Comparison of ENCODE assay signal across 24 cellular contexts in the genomic region with DNA sequence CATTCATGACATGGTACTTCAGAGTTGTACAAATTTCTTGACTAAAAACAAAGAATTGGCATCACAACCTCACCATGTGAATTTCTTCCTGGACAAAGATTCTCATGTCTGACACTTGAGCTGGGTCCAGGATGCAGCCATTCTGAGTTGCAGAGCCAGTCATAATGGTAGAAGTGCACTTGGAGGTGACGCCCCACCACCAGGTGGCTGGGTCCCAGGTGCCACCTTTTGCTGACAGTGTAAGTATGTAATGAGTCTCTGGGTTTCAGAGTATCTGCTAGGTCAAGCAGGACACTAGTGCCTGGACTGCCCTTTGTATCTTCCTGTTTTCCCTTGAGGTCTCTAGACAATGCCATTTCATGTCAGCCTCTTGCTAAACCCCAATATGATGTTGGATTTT.
"Had no signal": no experiment of that assay in that cellular context is flagged by ENCODE, and none has a peak within 500 bp of the region (broad histone marks: within the 10 kb centered on the region; RNA-seq: fewer than 3 reads in every experiment).

No MANE protein-coding gene starts in this region.

- H3K27me3 Mint-ChIP-seq: activated CD4-positive, alpha-beta memory T cell treated with anti-CD3 and anti-CD28 coated beads for 36 hours had no signal

- H3K36me3 ChIP-seq: ascending aorta, Peyer's patch had no signal

- H3K9me3 ChIP-seq: ascending aorta, body of pancreas, Peyer's patch had no signal

- H3K4me1 ChIP-seq: ascending aorta, body of pancreas had no signal

- H3K9me3 Mint-ChIP-seq: activated CD4-positive, alpha-beta memory T cell treated with anti-CD3 and anti-CD28 coated beads for 36 hours; activated CD4-positive, alpha-beta T cell treated with anti-CD3 and anti-CD28 coated beads, Interleukin-2, amount 10 ng/mL, durations not matched to agents 24 days and 14 days; activated naive CD4-positive, alpha-beta T cell treated with anti-CD3 and anti-CD28 coated beads, Interleukin-2, amount 50 U/mL, for 72 hours; activated naive CD8-positive, alpha-beta T cell treated with anti-CD3 and anti-CD28 coated beads, Interleukin-2, amount 50 U/mL, for 24 hours; activated T-cell treated with anti-CD3 and anti-CD28 coated beads, Interleukin-2, amount 50 U/mL, for 4 hours had no signal

- H3K27ac ChIP-seq: ascending aorta, body of pancreas, Peyer's patch had no signal

- H3K4me3 Mint-ChIP-seq: activated CD4-positive, alpha-beta memory T cell treated with anti-CD3 and anti-CD28 coated beads for 36 hours; activated CD4-positive, alpha-beta T cell treated with anti-CD3 and anti-CD28 coated beads, Interleukin-2, amount 10 ng/mL, durations not matched to agents 24 days and 14 days; activated naive CD8-positive, alpha-beta T cell treated with anti-CD3 and anti-CD28 coated beads, Interleukin-2, amount 50 U/mL, for 24 hours; activated T-cell treated with anti-CD3 and anti-CD28 coated beads, Interleukin-2, amount 50 U/mL, for 4 hours; T-helper 17 cell; WTC11 had no signal

- H3K27ac Mint-ChIP-seq: activated CD4-positive, alpha-beta memory T cell treated with anti-CD3 and anti-CD28 coated beads for 36 hours; activated CD4-positive, alpha-beta T cell treated with anti-CD3 and anti-CD28 coated beads, Interleukin-2, amount 10 ng/mL, durations not matched to agents 24 days and 14 days; activated naive CD4-positive, alpha-beta T cell treated with anti-CD3 and anti-CD28 coated beads, Interleukin-2, amount 50 U/mL, for 72 hours; activated naive CD8-positive, alpha-beta T cell treated with anti-CD3 and anti-CD28 coated beads, Interleukin-2, amount 50 U/mL, for 24 hours; T-helper 17 cell; WTC11 had no signal

- ATAC-seq: activated naive CD4-positive, alpha-beta T cell treated with anti-CD3 and anti-CD28 coated beads, Interleukin-2, amount 50 U/mL, for 72 hours; activated naive CD8-positive, alpha-beta T cell treated with anti-CD3 and anti-CD28 coated beads, Interleukin-2, amount 50 U/mL, for 24 hours; activated T-cell treated with anti-CD3 and anti-CD28 coated beads, Interleukin-2, amount 50 U/mL, for 4 hours; body of pancreas; T-helper 17 cell; WTC11 had no signal

- H3K4me3 ChIP-seq: ascending aorta, body of pancreas, Peyer's patch had no signal

- DNase-seq: activated CD4-positive, alpha-beta memory T cell treated with anti-CD3 and anti-CD28 coated beads for 36 hours; activated CD4-positive, alpha-beta T cell treated with anti-CD3 and anti-CD28 coated beads, Interleukin-2, amount 10 ng/mL, durations not matched to agents 24 days and 14 days; activated CD4-positive, CD25-positive, alpha-beta regulatory T cell treated with anti-CD3 and anti-CD28 coated beads, Interleukin-2, amount 50 U/mL, for 72 hours; activated CD8-positive, alpha-beta memory T cell treated with anti-CD3 and anti-CD28 coated beads for 24 hours; activated effector memory CD4-positive, alpha-beta T cell treated with anti-CD3 and anti-CD28 coated beads, Interleukin-2, amount 50 U/mL, for 16 hours; activated naive CD4-positive, alpha-beta T cell treated with Interleukin-2 at 50 U/mL for 16 hours; activated naive CD8-positive, alpha-beta T cell treated with anti-CD3 and anti-CD28 coated beads, Interleukin-2, amount 50 U/mL, for 24 hours; activated T-cell treated with anti-CD3 and anti-CD28 coated beads, Interleukin-2, amount 50 U/mL, for 4 hours; amniotic stem cell; body of pancreas; central memory CD4-positive, alpha-beta T cell; NCI-H1105 treated with DMSO at 0.1 percent for 48 hours; NCI-H1436 treated with DMSO at 0.1 percent for 48 hours; NCI-H187; NCI-H2081; NCI-H510A treated with DMSO at 0.1 percent for 48 hours; NCI-H69; Peyer's patch; SHP77; T-helper 17 cell; T-helper 9 cell had no signal

- H3K27me3 ChIP-seq: ascending aorta, body of pancreas, Peyer's patch had no signal

- H3K36me3 Mint-ChIP-seq: activated CD4-positive, alpha-beta memory T cell treated with anti-CD3 and anti-CD28 coated beads for 36 hours; activated naive CD4-positive, alpha-beta T cell treated with anti-CD3 and anti-CD28 coated beads, Interleukin-2, amount 50 U/mL, for 72 hours; WTC11 had no signal
